10 cellular contexts compared by ENCODE assay signal in genomic region chr18:66616523-66616983, GRCh38. TPM values are rescaled to one million over a fixed set of nuclear protein-coding genes. Genes with fewer than 3 reads are reported as not detected.
DNase-seq lines count a peak whose midpoint lies in the region; ATAC-seq and TF ChIP-seq lines count a peak whose summit lies in the region.
"Had no signal": no experiment of that assay in that cellular context is flagged by ENCODE, and none has a peak within 500 bp of the region (broad histone marks: within the 10 kb centered on the region; RNA-seq: fewer than 3 reads in every experiment).

No MANE protein-coding gene starts in this region.

- CTCF ChIA-PET in activated naive CD4-positive, alpha-beta T cell treated with anti-CD3 and anti-CD28 coated beads, Interleukin-2, amount 10 ng/mL, durations not matched to agents 7 days and 5 days (lab: Charles Lee): no interaction called here

- H3K36me3 ChIP-seq in esophagus muscularis mucosa: no peaks in the 10 kb centered on the region

- no peak for TF ChIP-seq POLR2A in esophagus muscularis mucosa (IDR thresholded peaks at IDR 0.05; ENCODE audit: low read depth)

- H3K4me3 ChIP-seq in esophagus muscularis mucosa: no peak overlapping the region

- no peak overlapping the region for H3K4me3 Mint-ChIP-seq in activated naive CD4-positive, alpha-beta T cell treated with anti-CD3 and anti-CD28 coated beads, Interleukin-2, amount 10 ng/mL, durations not matched to agents 7 days and 5 days
- H3K4me3 Mint-ChIP-seq: dendritic cell treated with granulocyte-macrophage colony-stimulating factor and Interleukin-4, amounts not matched to agents 40 ng/mL and 50 ng/mL, for 4 days had no signal

- H3K9me3 Mint-ChIP-seq in activated naive CD4-positive, alpha-beta T cell treated with anti-CD3 and anti-CD28 coated beads, Interleukin-2, amount 10 ng/mL, durations not matched to agents 7 days and 5 days: peaks cover 3% of the 10 kb centered on the region
- H3K9me3 Mint-ChIP-seq: dendritic cell treated with granulocyte-macrophage colony-stimulating factor and Interleukin-4, amounts not matched to agents 40 ng/mL and 50 ng/mL, for 4 days had no signal

- no peaks in the 10 kb centered on the region for H3K27me3 Mint-ChIP-seq in activated naive CD4-positive, alpha-beta T cell treated with anti-CD3 and anti-CD28 coated beads, Interleukin-2, amount 10 ng/mL, durations not matched to agents 7 days and 5 days
- H3K27me3 Mint-ChIP-seq: dendritic cell treated with granulocyte-macrophage colony-stimulating factor and Interleukin-4, amounts not matched to agents 40 ng/mL and 50 ng/mL, for 4 days had no signal

- 39% methylated on average over 2 of the region's 4 CpGs for WGBS in esophagus muscularis mucosa

- H3K27ac Mint-ChIP-seq in activated naive CD4-positive, alpha-beta T cell treated with anti-CD3 and anti-CD28 coated beads, Interleukin-2, amount 10 ng/mL, durations not matched to agents 7 days and 5 days: no peak overlapping the region
- H3K27ac Mint-ChIP-seq: dendritic cell treated with granulocyte-macrophage colony-stimulating factor and Interleukin-4, amounts not matched to agents 40 ng/mL and 50 ng/mL, for 4 days had no signal

- no peak overlapping the region for H3K27ac ChIP-seq in esophagus muscularis mucosa (replicated peaks in 1 of 4)

- no peak for TF ChIP-seq EP300 in esophagus muscularis mucosa (IDR thresholded peaks at IDR 0.05)

- no peaks in the 10 kb centered on the region for H3K27me3 ChIP-seq in esophagus muscularis mucosa

- H3K36me3 Mint-ChIP-seq in activated naive CD4-positive, alpha-beta T cell treated with anti-CD3 and anti-CD28 coated beads, Interleukin-2, amount 10 ng/mL, durations not matched to agents 7 days and 5 days: no peaks in the 10 kb centered on the region

- peak; percentile 57 for DNase-seq in OCI-M1 (lab: John Stamatoyannopoulos, UW)
- DNase-seq in left colon: no peak
- no peak for DNase-seq in esophagus muscularis mucosa (ENCODE audit: extremely low spot score)
- DNase-seq in stimulated activated CD8-positive, alpha-beta memory T cell treated with anti-CD3 and anti-CD28 coated beads, Interleukin-4, amount 100 ng/mL, for 48 hours: no peak
- DNase-seq in epidermal melanocyte (ENCODE audit: insufficient read length, low spot score): no peak
- no peak for DNase-seq in activated naive CD4-positive, alpha-beta T cell treated with anti-CD3 and anti-CD28 coated beads, Interleukin-2, amount 10 ng/mL, durations not matched to agents 7 days and 5 days
- DNase-seq: IMR-90 had no signal

- H3K9me3 ChIP-seq in esophagus muscularis mucosa: no peaks in the 10 kb centered on the region

- no peaks in the 10 kb centered on the region for H3K4me1 ChIP-seq in esophagus muscularis mucosa

- ATAC-seq in GM18502 (IDR thresholded peaks at IDR 0.05; ENCODE audit: poor library complexity, unreplicated experiment) (peak; percentile 94), HG02884 (IDR thresholded peaks at IDR 0.05; ENCODE audit: unreplicated experiment) (peak; percentile 80), left colon (peak; percentile 54)

- no peaks in the 10 kb centered on the region for H3K4me1 Mint-ChIP-seq in activated naive CD4-positive, alpha-beta T cell treated with anti-CD3 and anti-CD28 coated beads, Interleukin-2, amount 10 ng/mL, durations not matched to agents 7 days and 5 days

- no peak for TF ChIP-seq CTCF in esophagus muscularis mucosa (IDR thresholded peaks at IDR 0.05)

- intact Hi-C loops in left colon (cut with DNase I, micrococcal nuclease) (no loop called here), esophagus muscularis mucosa (cut with DNase I) (no loop called here)

RNA-seq across cellular contexts. Expression of gene CDH19, which starts 12.7 kb away (rescaled TPM):
- total RNA-seq in left colon (1 to 10 TPM; 2.5 to 5.4 TPM), esophagus muscularis mucosa (10 to 100 TPM; 36.0 to 47.3 (median 37.8) TPM)
- total RNA-seq: IMR-90 had no signal

Comparison
In these comparisons a context has a peak if more than half of its experiments do, and no peak if none do; other contexts are left out.
1. RNA of gene CDH19, which starts 12.7 kb away (total RNA-seq): 36.0 to 47.3 TPM in esophagus muscularis mucosa; 2.5 to 5.4 TPM in left colon; every median in the first group is over 4 times any median in the second.
2. Peak in every context shown above with its lines, with median percentiles within 50 percentile points of each other: ATAC-seq.